In the genomic region with DNA sequence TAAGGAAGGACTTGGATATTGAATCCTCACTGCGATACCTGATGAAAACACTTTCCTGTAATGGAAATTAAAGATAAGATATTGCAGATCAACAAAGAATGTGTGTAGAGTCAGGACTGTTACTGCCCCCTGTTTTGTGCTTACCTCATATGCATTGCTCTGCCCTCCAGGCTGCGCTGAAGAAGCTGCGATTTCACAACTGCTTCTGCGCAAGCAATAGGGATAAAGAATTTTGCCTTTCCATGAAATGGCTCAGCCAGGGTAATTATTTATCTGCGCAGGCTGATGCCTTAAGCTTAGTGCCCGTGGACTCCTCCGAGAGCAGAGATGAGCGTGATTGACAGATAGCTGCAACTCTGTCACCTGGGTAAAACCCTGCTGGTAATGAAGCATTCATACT, we compare ENCODE assay signal across 12 cellular contexts.
DNase-seq lines count a peak whose midpoint lies in the region; TF ChIP-seq lines count a peak whose summit lies in the region.
"Had no signal": no experiment of that assay in that cellular context is flagged by ENCODE, and none has a peak within 500 bp of the region (broad histone marks: within the 10 kb centered on the region; RNA-seq: fewer than 3 reads in every experiment).

No MANE protein-coding gene starts in this region.

- intact Hi-C loops in ascending aorta (cut with DNase I) = no loop called here

- H3K4me3 ChIP-seq in WERI-Rb-1 (ENCODE audit: low read depth, low read length) (no peak overlapping the region), fibroblast of villous mesenchyme (ENCODE audit: low read depth, low read length) (no peak overlapping the region), ascending aorta (no peak overlapping the region)
- H3K4me3 ChIP-seq: BLaER1 treated with 17β-estradiol and CSF1 and Interleukin-3, amounts not matched to agents 10 nM and 100 nM had no signal

- H3K36me3 ChIP-seq in WERI-Rb-1 (no peaks in the 10 kb centered on the region), ascending aorta (no peaks in the 10 kb centered on the region)
- H3K36me3 ChIP-seq: BLaER1 treated with 17β-estradiol and CSF1 and Interleukin-3, amounts not matched to agents 10 nM and 100 nM had no signal

- DNase-seq in NCI-H748 (lab: John Stamatoyannopoulos, UW; ENCODE audit: unreplicated experiment) (peak; percentile 31), NCI-H748 treated with DMSO at 0.1 percent for 48 hours (lab: John Stamatoyannopoulos, UW) (no peak), WERI-Rb-1 (peak; percentile 46), fibroblast of villous mesenchyme (ENCODE audit: low read depth) (peak; percentile 7), ascending aorta (ENCODE audit: low spot score in 2 of 2) (no peak), GM19238 (ENCODE audit: insufficient read length, low spot score) (no peak)
- DNase-seq: Calu3; CD8-positive, alpha-beta T cell; DMS79 treated with DMSO at 0.1 percent for 48 hours; GF-D8; H9 had no signal

- H3K27ac ChIP-seq in WERI-Rb-1 (no peak overlapping the region), ascending aorta (no peak overlapping the region)
- H3K27ac ChIP-seq: BLaER1 treated with 17β-estradiol and CSF1 and Interleukin-3, amounts not matched to agents 10 nM and 100 nM had no signal

- H3K27me3 ChIP-seq in WERI-Rb-1 (ENCODE audit: insufficient read depth, low read depth, severe bottlenecking) (no peaks in the 10 kb centered on the region), ascending aorta (no peaks in the 10 kb centered on the region)
- H3K27me3 ChIP-seq: BLaER1 treated with 17β-estradiol and CSF1 and Interleukin-3, amounts not matched to agents 10 nM and 100 nM had no signal

- H3K9me3 ChIP-seq in WERI-Rb-1 (ENCODE audit: severe bottlenecking) (no peaks in the 10 kb centered on the region), ascending aorta (no peaks in the 10 kb centered on the region)
- H3K9me3 ChIP-seq: BLaER1 treated with 17β-estradiol and CSF1 and Interleukin-3, amounts not matched to agents 10 nM and 100 nM had no signal

- TF ChIP-seq CTCF in WERI-Rb-1 (IDR thresholded peaks at IDR 0.05; ENCODE audit: low read depth, low read length) (no peak), fibroblast of villous mesenchyme (IDR thresholded peaks at IDR 0.05; ENCODE audit: insufficient read depth, low read depth, low read length) (no peak), ascending aorta (IDR thresholded peaks at IDR 0.05) (no peak)

- no peaks in the 10 kb centered on the region for H3K4me1 ChIP-seq in ascending aorta

Comparison
In these comparisons a context has a peak if more than half of its experiments do, and no peak if none do; other contexts are left out.
1. DNase-seq: peak in NCI-H748 (single experiment), WERI-Rb-1 (single experiment) and fibroblast of villous mesenchyme (single experiment); none in NCI-H748 treated with DMSO at 0.1 percent for 48 hours (single experiment), ascending aorta (0 of 2) and GM19238 (single experiment).